In the genomic region with DNA sequence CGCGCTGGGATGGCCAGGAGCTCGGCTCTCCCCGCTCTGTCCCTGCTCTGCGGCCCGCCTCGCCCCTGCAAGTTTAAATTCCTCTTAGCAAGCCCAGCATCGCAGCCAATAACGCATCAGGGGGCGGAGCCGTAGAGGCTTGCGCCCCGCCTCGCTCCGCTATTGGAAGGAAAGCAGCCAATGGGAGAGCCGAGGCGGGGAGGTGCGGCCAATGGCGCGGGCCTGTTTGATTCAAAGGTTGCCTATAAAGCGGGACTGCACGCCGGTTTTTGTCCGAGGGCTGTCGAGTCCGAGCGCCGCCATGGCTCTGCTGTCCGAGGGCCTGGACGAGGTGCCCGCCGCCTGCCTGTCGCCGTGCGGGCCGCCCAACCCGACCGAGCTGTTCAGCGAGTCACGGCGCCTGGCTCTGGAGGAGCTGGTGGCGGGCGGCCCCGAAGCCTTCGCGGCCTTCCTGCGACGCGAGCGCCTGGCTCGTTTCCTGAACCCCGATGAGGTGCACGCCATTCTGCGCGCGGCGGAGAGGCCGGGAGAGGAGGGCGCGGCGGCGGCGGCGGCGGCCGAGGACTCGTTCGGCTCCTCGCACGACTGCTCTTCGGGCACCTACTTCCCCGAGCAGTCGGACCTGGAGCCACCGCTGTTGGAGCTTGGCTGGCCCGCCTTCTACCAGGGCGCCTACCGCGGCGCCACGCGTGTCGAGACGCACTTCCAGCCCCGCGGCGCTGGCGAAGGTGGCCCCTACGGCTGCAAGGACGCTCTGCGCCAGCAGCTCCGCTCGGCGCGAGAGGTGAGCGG, we compare ENCODE assay signal across 1 cellular context.
TF ChIP-seq lines count a peak whose summit lies in the region.

TSS of gene FAM83D (plus strand) at position 276 of the 792 bp plus-strand sequence. CDS start at position 302, 26 bp downstream.

TF ChIP-seq in WTC11, 78 proteins besides CTCF, POLR2A, EP300 and RAD21 (continued from another document and continues in another):
- TF ChIP-seq PREB (CRISPR knock-in tag; IDR thresholded peaks at IDR 0.05; ENCODE audit: borderline replicate concordance) (peak; percentile 11; the same call in 1 of the 2 replicates), PRDM15 (CRISPR knock-in tag; IDR thresholded peaks at IDR 0.05) (no peak), GTF2I (CRISPR knock-in tag; conservative IDR thresholded peaks at IDR 0.05) (no peak), JUN (CRISPR knock-in tag; IDR thresholded peaks at IDR 0.05) (no peak), ZNF532 (CRISPR knock-in tag; IDR thresholded peaks at IDR 0.05; ENCODE audit: borderline replicate concordance) (no peak), E2F5 (CRISPR knock-in tag; IDR thresholded peaks at IDR 0.05) (peak; percentile 76; the same call in 1 of the 2 replicates), ATF1 (CRISPR knock-in tag; IDR thresholded peaks at IDR 0.05) (peak; percentile 8; the same call in 1 of the 2 replicates), TEAD1 (CRISPR knock-in tag; IDR thresholded peaks at IDR 0.05) (peak; percentile 76), ATF2 (CRISPR knock-in tag; IDR thresholded peaks at IDR 0.05; ENCODE audit: borderline replicate concordance, low read depth) (no peak), ZNF512 (CRISPR knock-in tag; IDR thresholded peaks at IDR 0.05; ENCODE audit: borderline replicate concordance) (no peak), TP53 (CRISPR knock-in tag; IDR thresholded peaks at IDR 0.05) (peak; percentile 91; the same call in 1 of the 2 replicates), ZNF121 (CRISPR knock-in tag; IDR thresholded peaks at IDR 0.05) (0 out of 2 replicates have a peak, but pooled peaks have one; percentile 3), CDX4 (CRISPR knock-in tag; IDR thresholded peaks at IDR 0.05; ENCODE audit: borderline replicate concordance) (no peak), MYBL2 (CRISPR knock-in tag; IDR thresholded peaks at IDR 0.05) (peak; percentile 100), PRRX2 (CRISPR knock-in tag; IDR thresholded peaks at IDR 0.05) (peak; percentile 43; the same call in 1 of the 2 replicates), KAT7 (CRISPR knock-in tag; IDR thresholded peaks at IDR 0.05; ENCODE audit: borderline replicate concordance) (no peak), RORB (CRISPR knock-in tag; IDR thresholded peaks at IDR 0.05) (no peak), E2F4 (CRISPR knock-in tag; IDR thresholded peaks at IDR 0.05; ENCODE audit: borderline replicate concordance, low read depth) (peak; percentile 51), RELA (CRISPR knock-in tag; IDR thresholded peaks at IDR 0.05; ENCODE audit: borderline replicate concordance) (no peak)
- TF ChIP-seq, protein P1, sequence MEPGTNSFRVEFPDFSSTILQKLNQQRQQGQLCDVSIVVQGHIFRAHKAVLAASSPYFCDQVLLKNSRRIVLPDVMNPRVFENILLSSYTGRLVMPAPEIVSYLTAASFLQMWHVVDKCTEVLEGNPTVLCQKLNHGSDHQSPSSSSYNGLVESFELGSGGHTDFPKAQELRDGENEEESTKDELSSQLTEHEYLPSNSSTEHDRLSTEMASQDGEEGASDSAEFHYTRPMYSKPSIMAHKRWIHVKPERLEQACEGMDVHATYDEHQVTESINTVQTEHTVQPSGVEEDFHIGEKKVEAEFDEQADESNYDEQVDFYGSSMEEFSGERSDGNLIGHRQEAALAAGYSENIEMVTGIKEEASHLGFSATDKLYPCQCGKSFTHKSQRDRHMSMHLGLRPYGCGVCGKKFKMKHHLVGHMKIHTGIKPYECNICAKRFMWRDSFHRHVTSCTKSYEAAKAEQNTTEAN (CRISPR knock-in tag; IDR thresholded peaks at IDR 0.05), result peak; percentile 61; the same call in 1 of the 2 replicates
- TF ChIP-seq, protein P2, sequence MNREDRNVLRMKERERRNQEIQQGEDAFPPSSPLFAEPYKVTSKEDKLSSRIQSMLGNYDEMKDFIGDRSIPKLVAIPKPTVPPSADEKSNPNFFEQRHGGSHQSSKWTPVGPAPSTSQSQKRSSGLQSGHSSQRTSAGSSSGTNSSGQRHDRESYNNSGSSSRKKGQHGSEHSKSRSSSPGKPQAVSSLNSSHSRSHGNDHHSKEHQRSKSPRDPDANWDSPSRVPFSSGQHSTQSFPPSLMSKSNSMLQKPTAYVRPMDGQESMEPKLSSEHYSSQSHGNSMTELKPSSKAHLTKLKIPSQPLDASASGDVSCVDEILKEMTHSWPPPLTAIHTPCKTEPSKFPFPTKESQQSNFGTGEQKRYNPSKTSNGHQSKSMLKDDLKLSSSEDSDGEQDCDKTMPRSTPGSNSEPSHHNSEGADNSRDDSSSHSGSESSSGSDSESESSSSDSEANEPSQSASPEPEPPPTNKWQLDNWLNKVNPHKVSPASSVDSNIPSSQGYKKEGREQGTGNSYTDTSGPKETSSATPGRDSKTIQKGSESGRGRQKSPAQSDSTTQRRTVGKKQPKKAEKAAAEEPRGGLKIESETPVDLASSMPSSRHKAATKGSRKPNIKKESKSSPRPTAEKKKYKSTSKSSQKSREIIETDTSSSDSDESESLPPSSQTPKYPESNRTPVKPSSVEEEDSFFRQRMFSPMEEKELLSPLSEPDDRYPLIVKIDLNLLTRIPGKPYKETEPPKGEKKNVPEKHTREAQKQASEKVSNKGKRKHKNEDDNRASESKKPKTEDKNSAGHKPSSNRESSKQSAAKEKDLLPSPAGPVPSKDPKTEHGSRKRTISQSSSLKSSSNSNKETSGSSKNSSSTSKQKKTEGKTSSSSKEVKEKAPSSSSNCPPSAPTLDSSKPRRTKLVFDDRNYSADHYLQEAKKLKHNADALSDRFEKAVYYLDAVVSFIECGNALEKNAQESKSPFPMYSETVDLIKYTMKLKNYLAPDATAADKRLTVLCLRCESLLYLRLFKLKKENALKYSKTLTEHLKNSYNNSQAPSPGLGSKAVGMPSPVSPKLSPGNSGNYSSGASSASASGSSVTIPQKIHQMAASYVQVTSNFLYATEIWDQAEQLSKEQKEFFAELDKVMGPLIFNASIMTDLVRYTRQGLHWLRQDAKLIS (CRISPR knock-in tag; IDR thresholded peaks at IDR 0.05; ENCODE audit: borderline replicate concordance), result 0 out of 2 replicates have a peak, but pooled peaks have one; percentile 62
- TF ChIP-seq, protein P3, sequence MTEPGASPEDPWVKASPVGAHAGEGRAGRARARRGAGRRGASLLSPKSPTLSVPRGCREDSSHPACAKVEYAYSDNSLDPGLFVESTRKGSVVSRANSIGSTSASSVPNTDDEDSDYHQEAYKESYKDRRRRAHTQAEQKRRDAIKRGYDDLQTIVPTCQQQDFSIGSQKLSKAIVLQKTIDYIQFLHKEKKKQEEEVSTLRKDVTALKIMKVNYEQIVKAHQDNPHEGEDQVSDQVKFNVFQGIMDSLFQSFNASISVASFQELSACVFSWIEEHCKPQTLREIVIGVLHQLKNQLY (CRISPR knock-in tag; IDR thresholded peaks at IDR 0.05), result no peak
